ENCODE assay signal across 21 cellular contexts in genomic region chr12:71399197-71399596, GRCh38. TPM values are rescaled to one million over a fixed set of nuclear protein-coding genes. Genes with fewer than 3 reads are reported as not detected.
"Had no signal": no experiment of that assay in that cellular context is flagged by ENCODE, and none has a peak within 500 bp of the region (broad histone marks: within the 10 kb centered on the region; RNA-seq: fewer than 3 reads in every experiment).

No MANE protein-coding gene starts in this region.

- H3K27ac Mint-ChIP-seq: dendritic cell treated with granulocyte-macrophage colony-stimulating factor and Interleukin-4, amounts not matched to agents 40 ng/mL and 50 ng/mL, for 4 days; effector memory CD8-positive, alpha-beta T cell; mesothelial cell of epicardium; naive B cell; nephron; stimulated activated memory B cell treated with anti-CD40 and anti-IgM and Interleukin-4, amounts not matched to agents 10 μg/mL and 1 μg/mL and 100 μg/mL, for 72 hours; stimulated activated naive CD8-positive, alpha-beta T cell treated with anti-CD3 and anti-CD28 coated beads, Interleukin-15, Interleukin-2, amounts not matched to agents 100 ng/mL and 50 ng/mL, for 24 hours had no signal

- H3K9me3 ChIP-seq: esophagus squamous epithelium, right atrium auricular region, tibial artery, upper lobe of right lung, vagina had no signal

- H3K4me2 ChIP-seq: hepatocyte, smooth muscle cell had no signal

- H3K36me3 ChIP-seq: esophagus squamous epithelium, right atrium auricular region, tibial artery, upper lobe of right lung, vagina had no signal

- H2AFZ ChIP-seq: hepatocyte had no signal

- H3K27me3 Mint-ChIP-seq: dendritic cell treated with granulocyte-macrophage colony-stimulating factor and Interleukin-4, amounts not matched to agents 40 ng/mL and 50 ng/mL, for 4 days had no signal

- H3K36me3 Mint-ChIP-seq: mesothelial cell of epicardium; stimulated activated memory B cell treated with anti-CD40 and anti-IgM and Interleukin-4, amounts not matched to agents 10 μg/mL and 1 μg/mL and 100 μg/mL, for 72 hours had no signal

- H3K4me3 Mint-ChIP-seq: dendritic cell treated with granulocyte-macrophage colony-stimulating factor and Interleukin-4, amounts not matched to agents 40 ng/mL and 50 ng/mL, for 4 days; effector memory CD8-positive, alpha-beta T cell; mesothelial cell of epicardium; nephron; stimulated activated memory B cell treated with anti-CD40 and anti-IgM and Interleukin-4, amounts not matched to agents 10 μg/mL and 1 μg/mL and 100 μg/mL, for 72 hours; stimulated activated naive CD8-positive, alpha-beta T cell treated with anti-CD3 and anti-CD28 coated beads, Interleukin-15, Interleukin-2, amounts not matched to agents 100 ng/mL and 50 ng/mL, for 24 hours had no signal

- ATAC-seq: effector memory CD8-positive, alpha-beta T cell; stimulated activated memory B cell treated with anti-CD40 and anti-IgM and Interleukin-4, amounts not matched to agents 10 μg/mL and 1 μg/mL and 100 μg/mL, for 72 hours; upper lobe of right lung had no signal

- H3K9me3 Mint-ChIP-seq: nephron; stimulated activated naive CD8-positive, alpha-beta T cell treated with anti-CD3 and anti-CD28 coated beads, Interleukin-15, Interleukin-2, amounts not matched to agents 100 ng/mL and 50 ng/mL, for 24 hours had no signal

- H3K4me1 Mint-ChIP-seq: mesothelial cell of epicardium; naive B cell; nephron; stimulated activated memory B cell treated with anti-CD40 and anti-IgM and Interleukin-4, amounts not matched to agents 10 μg/mL and 1 μg/mL and 100 μg/mL, for 72 hours had no signal

- H3K4me3 ChIP-seq: esophagus squamous epithelium, hepatocyte, right atrium auricular region, smooth muscle cell, tibial artery, upper lobe of right lung, vagina had no signal

- DNase-seq: effector memory CD8-positive, alpha-beta T cell; esophagus squamous epithelium; foreskin melanocyte; head of caudate nucleus; mammary epithelial cell; naive B cell; posterior cingulate gyrus; stimulated activated CD4-positive, alpha-beta T cell treated with anti-CD3 and anti-CD28 coated beads, Interleukin-4, amount 100 ng/mL, for 24 hours; tibial artery; upper lobe of right lung had no signal

- H3K27me3 ChIP-seq: esophagus squamous epithelium, hepatocyte, right atrium auricular region, tibial artery, upper lobe of right lung, vagina had no signal

- H3K4me1 ChIP-seq: esophagus squamous epithelium, right atrium auricular region, upper lobe of right lung had no signal

- H3K27ac ChIP-seq: esophagus squamous epithelium, hepatocyte, right atrium auricular region, tibial artery, upper lobe of right lung, vagina had no signal

- H3K79me2 ChIP-seq: hepatocyte had no signal

RNA-seq across cellular contexts. Expression of gene LGR5, which starts 40.4 kb away (rescaled TPM):
- total RNA-seq: epithelial cell of proximal tubule, kidney epithelial cell had no signal
- polyA plus RNA-seq: mammary epithelial cell had no signal
